In the genomic region with DNA sequence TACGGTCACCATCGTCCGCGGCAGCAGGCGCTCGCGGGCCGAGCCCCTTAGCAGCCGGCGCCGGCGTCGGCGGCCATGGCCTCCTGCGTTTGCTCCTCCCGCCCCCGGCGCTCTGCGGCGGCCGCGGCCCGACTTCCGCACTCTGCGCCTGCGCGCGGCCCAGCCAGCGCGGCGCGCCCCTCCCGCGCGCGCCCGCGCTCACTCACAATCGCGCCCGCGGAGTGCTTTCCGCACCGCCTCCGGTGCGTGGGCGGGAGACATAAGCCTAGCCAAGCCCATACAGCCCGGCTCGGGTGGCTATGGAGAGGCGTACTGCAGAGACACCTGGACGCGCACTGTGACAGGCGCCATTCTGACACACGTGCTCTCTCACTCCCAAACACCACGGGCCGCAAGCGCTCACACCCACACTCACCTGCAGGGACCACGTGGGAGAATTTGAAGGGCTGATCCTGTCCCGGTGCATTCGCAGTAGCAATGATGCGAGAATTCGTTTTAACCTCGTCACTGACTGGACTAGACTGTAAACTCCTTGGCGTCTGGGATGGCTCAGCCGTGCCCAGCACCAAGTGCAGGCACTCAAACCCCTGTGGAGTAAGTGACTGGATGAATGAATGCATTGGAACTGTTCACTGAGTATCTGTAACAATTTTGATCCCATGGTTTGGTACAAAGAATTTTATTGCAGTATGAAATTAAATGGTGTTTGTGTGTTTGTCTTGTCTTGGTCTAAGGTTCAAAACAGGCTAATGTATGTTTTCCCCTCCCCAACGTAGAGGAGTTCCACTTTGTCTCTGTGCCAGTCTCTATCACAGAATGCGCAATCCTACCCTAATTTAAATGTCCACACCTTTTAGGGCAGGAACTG, we compare ENCODE assay signal across 8 cellular contexts. TPM values are rescaled to one million over a fixed set of nuclear protein-coding genes. Genes with fewer than 3 reads are reported as not detected.
DNase-seq lines count a peak whose midpoint lies in the region; ATAC-seq and TF ChIP-seq lines count a peak whose summit lies in the region.

A gene with protein sequence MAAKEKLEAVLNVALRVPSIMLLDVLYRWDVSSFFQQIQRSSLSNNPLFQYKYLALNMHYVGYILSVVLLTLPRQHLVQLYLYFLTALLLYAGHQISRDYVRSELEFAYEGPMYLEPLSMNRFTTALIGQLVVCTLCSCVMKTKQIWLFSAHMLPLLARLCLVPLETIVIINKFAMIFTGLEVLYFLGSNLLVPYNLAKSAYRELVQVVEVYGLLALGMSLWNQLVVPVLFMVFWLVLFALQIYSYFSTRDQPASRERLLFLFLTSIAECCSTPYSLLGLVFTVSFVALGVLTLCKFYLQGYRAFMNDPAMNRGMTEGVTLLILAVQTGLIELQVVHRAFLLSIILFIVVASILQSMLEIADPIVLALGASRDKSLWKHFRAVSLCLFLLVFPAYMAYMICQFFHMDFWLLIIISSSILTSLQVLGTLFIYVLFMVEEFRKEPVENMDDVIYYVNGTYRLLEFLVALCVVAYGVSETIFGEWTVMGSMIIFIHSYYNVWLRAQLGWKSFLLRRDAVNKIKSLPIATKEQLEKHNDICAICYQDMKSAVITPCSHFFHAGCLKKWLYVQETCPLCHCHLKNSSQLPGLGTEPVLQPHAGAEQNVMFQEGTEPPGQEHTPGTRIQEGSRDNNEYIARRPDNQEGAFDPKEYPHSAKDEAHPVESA (minus strand): TSS at position 116 of the 868 bp plus-strand sequence. CDS start 5,936 bp downstream, outside the sequence.

- peak within 1 kb of the TSS; percentile 99 for H3K4me3 Mint-ChIP-seq in central memory CD8-positive, alpha-beta T cell

- POLR2A ChIA-PET in AG04449 (lab: Yijun Ruan, JAX), result no interaction called here

- peaks cover 17% of the 10 kb centered on the region for H3K36me3 Mint-ChIP-seq in central memory CD8-positive, alpha-beta T cell (ENCODE audit: insufficient read depth)

- H3K27me3 Mint-ChIP-seq in central memory CD8-positive, alpha-beta T cell, result no peaks in the 10 kb centered on the region

- TF ChIP-seq CTCF in AG04449 (IDR thresholded peaks at IDR 0.05; ENCODE audit: insufficient read depth, low read length, missing control alignments) (no peak), kidney epithelial cell (IDR thresholded peaks at IDR 0.05; ENCODE audit: insufficient read depth, low read length, poor library complexity, severe bottlenecking) (no peak)

- no peaks in the 10 kb centered on the region for H3K27me3 ChIP-seq in kidney epithelial cell (ENCODE audit: control insufficient read depth, insufficient read depth, low read length)

- H3K4me3 ChIP-seq in AG04449 (ENCODE audit: low read depth, low read length) (peak within 1 kb of the TSS; percentile 87), kidney epithelial cell (ENCODE audit: low read depth, low read length) (peak within 1 kb of the TSS; percentile 92)

- H3K9me3 Mint-ChIP-seq in central memory CD8-positive, alpha-beta T cell, result no peaks in the 10 kb centered on the region

- DNase-seq in AG04449 (ENCODE audit: low read depth, low spot score), result no peak
- peak; percentile 76 for DNase-seq in NCI-H226
- DNase-seq in activated CD4-positive, CD25-positive, alpha-beta regulatory T cell treated with anti-CD3 and anti-CD28 coated beads, Interleukin-2, amount 50 U/mL, for 16 hours (ENCODE audit: low read depth, low spot score), result peak; percentile 89
- DNase-seq in central memory CD8-positive, alpha-beta T cell (ENCODE audit: low spot score in 2 of 2), result peak; percentile 81 to 86
- no peak for DNase-seq in kidney epithelial cell (ENCODE audit: low read depth)
- peak; percentile 88 to 89 for DNase-seq in stimulated activated CD4-positive, alpha-beta T cell treated with anti-CD3 and anti-CD28 coated beads, Interleukin-15, amount 100 ng/mL, for 48 hours (ENCODE audit: low read depth in 2 of 2)

- peak; percentile 66 for ATAC-seq in GM18870 (IDR thresholded peaks at IDR 0.05; ENCODE audit: unreplicated experiment)
- peak; percentile 63 for ATAC-seq in HG03108 (IDR thresholded peaks at IDR 0.05; ENCODE audit: unreplicated experiment)
- peak; percentile 74 for ATAC-seq in central memory CD8-positive, alpha-beta T cell (replicated peaks; ENCODE audit: extremely low read depth, poor library complexity, severe bottlenecking)

- peak within 1 kb of the TSS; percentile 99 for H3K27ac Mint-ChIP-seq in central memory CD8-positive, alpha-beta T cell (ENCODE audit: low read depth)

- CTCF ChIA-PET in AG04449 (lab: Yijun Ruan, JAX), result interaction anchor here (3.1 kb wide), 1 partner anchor 53 kb away, joined by 19 read pairs; no protein-coding TSS in a partner anchor

- no peaks in the 10 kb centered on the region for H3K36me3 ChIP-seq in kidney epithelial cell (ENCODE audit: control insufficient read depth, insufficient read depth, low read length)

- H3K4me1 Mint-ChIP-seq in central memory CD8-positive, alpha-beta T cell, result peaks cover 48% of the 10 kb centered on the region

RNA-seq across cellular contexts. Expression of the gene that starts here (rescaled TPM):
- total RNA-seq in kidney epithelial cell, result 46.7 and 52.9 TPM in 2 replicates

Comparison
In these comparisons a context has a peak if more than half of its experiments do, and no peak if none do; other contexts are left out.
1. DNase-seq: peak in NCI-H226 (single experiment), activated CD4-positive, CD25-positive, alpha-beta regulatory T cell treated with anti-CD3 and anti-CD28 coated beads, Interleukin-2, amount 50 U/mL, for 16 hours (single experiment), central memory CD8-positive, alpha-beta T cell (2 of 2) and stimulated activated CD4-positive, alpha-beta T cell treated with anti-CD3 and anti-CD28 coated beads, Interleukin-15, amount 100 ng/mL, for 48 hours (2 of 2); none in AG04449 (single experiment) and kidney epithelial cell (single experiment).
2. Peak in every context shown above with its lines, with median percentiles within 50 percentile points of each other: ATAC-seq.